Comparison of ENCODE assay signal across 14 cellular contexts in genomic region chr12:116037941-116038837, GRCh38.
DNase-seq lines count a peak whose midpoint lies in the region; ATAC-seq and TF ChIP-seq lines count a peak whose summit lies in the region.
"Had no signal": no experiment of that assay in that cellular context is flagged by ENCODE, and none has a peak within 500 bp of the region (broad histone marks: within the 10 kb centered on the region; RNA-seq: fewer than 3 reads in every experiment).

No MANE protein-coding gene starts in this region.

- TF ChIP-seq EP300 in sigmoid colon (IDR thresholded peaks at IDR 0.05): no peak

- whole genome bisulfite sequencing in sigmoid colon, 2 donors: 83 to 85% methylated on average over 6 of the region's 6 CpGs

- TF ChIP-seq POLR2A in sigmoid colon (IDR thresholded peaks at IDR 0.05): no peak

- DNase-seq in AG04449 (ENCODE audit: low read depth, low spot score) (peak; percentile 40), HCEC 1CT (peak; percentile 63), T1000 (lab: John Stamatoyannopoulos, UW) (peak; percentile 9), kidney tubule cell (ENCODE audit: low spot score) (peak; percentile 48), UCSD-AML1 (lab: John Stamatoyannopoulos, UW; ENCODE audit: unreplicated experiment) (no peak), sigmoid colon (no peak)
- DNase-seq: activated CD4-positive, CD25-positive, alpha-beta regulatory T cell; activated naive CD4-positive, alpha-beta T cell; endodermal cell; NCI-H146 had no signal

- intact Hi-C loops in sigmoid colon (cut with DNase I): no loop called here

- H3K36me3 ChIP-seq in sigmoid colon: no peaks in the 10 kb centered on the region
- H3K36me3 ChIP-seq: cardiac muscle cell had no signal

- H3K27me3 ChIP-seq in sigmoid colon: no peaks in the 10 kb centered on the region
- H3K27me3 ChIP-seq: BLaER1 treated with 17β-estradiol and CSF1 and Interleukin-3, amounts not matched to agents 10 nM and 100 nM; cardiac muscle cell had no signal

- H3K4me3 ChIP-seq in AG04449 (ENCODE audit: low read depth, low read length): no peak overlapping the region
- no peak overlapping the region for H3K4me3 ChIP-seq in sigmoid colon
- H3K4me3 ChIP-seq: BLaER1 treated with 17β-estradiol and CSF1 and Interleukin-3, amounts not matched to agents 10 nM and 100 nM; cardiac muscle cell had no signal

- H3K4me1 ChIP-seq in sigmoid colon: peaks cover 0 to 32% (median 19%) of the 10 kb centered on the region in 4 donors

- no peaks in the 10 kb centered on the region for H3K9me3 ChIP-seq in sigmoid colon

- TF ChIP-seq CTCF in AG04449 (IDR thresholded peaks at IDR 0.05; ENCODE audit: insufficient read depth, low read length, missing control alignments): no peak
- TF ChIP-seq CTCF in sigmoid colon (IDR thresholded peaks at IDR 0.05): no peak

- CTCF ChIA-PET in AG04449 (lab: Yijun Ruan, JAX): no interaction called here

- ATAC-seq in HG03108 (IDR thresholded peaks at IDR 0.05; ENCODE audit: unreplicated experiment): no peak
- ATAC-seq in HG03432 (IDR thresholded peaks at IDR 0.05; ENCODE audit: unreplicated experiment): no peak

- POLR2A ChIA-PET in AG04449 (lab: Yijun Ruan, JAX): no interaction called here

- peak overlapping the region in 1 of 4 donors; percentile 60 for H3K27ac ChIP-seq in sigmoid colon
- H3K27ac ChIP-seq: BLaER1 treated with 17β-estradiol and CSF1 and Interleukin-3, amounts not matched to agents 10 nM and 100 nM; cardiac muscle cell had no signal

Comparison
In these comparisons a context has a peak if more than half of its experiments do, and no peak if none do; other contexts are left out.
1. DNase-seq: peak in AG04449 (single experiment), HCEC 1CT (single experiment), T1000 (single experiment) and kidney tubule cell (single experiment); none in UCSD-AML1 (single experiment) and sigmoid colon (single experiment).